Comparison of ENCODE assay signal across 10 cellular contexts in genomic region chr11:76835928-76836612, GRCh38. TPM values are rescaled to one million over a fixed set of nuclear protein-coding genes. Genes with fewer than 3 reads are reported as not detected.
DNase-seq lines count a peak whose midpoint lies in the region; ATAC-seq and TF ChIP-seq lines count a peak whose summit lies in the region.
"Had no signal": no experiment of that assay in that cellular context is flagged by ENCODE, and none has a peak within 500 bp of the region (broad histone marks: within the 10 kb centered on the region; RNA-seq: fewer than 3 reads in every experiment).

No MANE protein-coding gene starts in this region.

- no peak overlapping the region for H3K27ac ChIP-seq in CD8-positive, alpha-beta memory T cell (ENCODE audit: low read depth, low read length)

- CTCF ChIA-PET in MCF 10A (lab: Yijun Ruan, JAX) = interaction anchor here (0.6 to 3.8 kb wide), 9 partner anchors 12 to 193 kb away, joined by 3 to 20 read pairs (median 3); no protein-coding TSS in a partner anchor
- CTCF ChIA-PET in CD8-positive, alpha-beta memory T cell (lab: Charles Lee) = no interaction called here
- CTCF ChIA-PET in activated CD4-positive, alpha-beta T cell treated with anti-CD3 and anti-CD28 coated beads, Interleukin-2, amount 10 ng/mL, durations not matched to agents 7 days and 5 days (lab: Charles Lee) = no interaction called here

- no peaks in the 10 kb centered on the region for H3K36me3 Mint-ChIP-seq in MCF 10A (ENCODE audit: insufficient read depth, unreplicated experiment)
- H3K36me3 Mint-ChIP-seq in CD8-positive, alpha-beta memory T cell = no peaks in the 10 kb centered on the region
- no peaks in the 10 kb centered on the region for H3K36me3 Mint-ChIP-seq in activated CD4-positive, alpha-beta T cell treated with anti-CD3 and anti-CD28 coated beads, Interleukin-2, amount 10 ng/mL, durations not matched to agents 7 days and 5 days (ENCODE audit: low read depth)
- H3K36me3 Mint-ChIP-seq: stimulated activated naive B cell treated with anti-CD40 and anti-IgM and Interleukin-4, amounts not matched to agents 10 μg/mL and 1 μg/mL and 100 μg/mL, for 72 hours had no signal

- no peak overlapping the region for H3K4me3 Mint-ChIP-seq in MCF 10A (ENCODE audit: unreplicated experiment)
- no peak overlapping the region for H3K4me3 Mint-ChIP-seq in CD8-positive, alpha-beta memory T cell
- no peak overlapping the region for H3K4me3 Mint-ChIP-seq in activated CD4-positive, alpha-beta T cell treated with anti-CD3 and anti-CD28 coated beads, Interleukin-2, amount 10 ng/mL, durations not matched to agents 7 days and 5 days
- H3K4me3 Mint-ChIP-seq: activated CD4-positive, alpha-beta T cell treated with anti-CD3 and anti-CD28 coated beads, Interleukin-2, amount 10 ng/mL, durations not matched to agents 24 days and 14 days; stimulated activated naive B cell treated with anti-CD40 and anti-IgM and Interleukin-4, amounts not matched to agents 10 μg/mL and 1 μg/mL and 100 μg/mL, for 72 hours had no signal

- BruUV-seq in MCF 10A (replicated peaks; lab: Mats Ljungman, UMichigan) = no TSS peak

- no peaks in the 10 kb centered on the region for H3K36me3 ChIP-seq in CD8-positive, alpha-beta memory T cell (ENCODE audit: insufficient read depth, low read length)

- H3K4me1 ChIP-seq in CD8-positive, alpha-beta memory T cell (ENCODE audit: insufficient read depth, low read length) = no peaks in the 10 kb centered on the region

- no peaks in the 10 kb centered on the region for H3K9me3 Mint-ChIP-seq in MCF 10A (ENCODE audit: unreplicated experiment)
- no peaks in the 10 kb centered on the region for H3K9me3 Mint-ChIP-seq in CD8-positive, alpha-beta memory T cell
- H3K9me3 Mint-ChIP-seq in activated CD4-positive, alpha-beta T cell treated with anti-CD3 and anti-CD28 coated beads, Interleukin-2, amount 10 ng/mL, durations not matched to agents 7 days and 5 days = no peaks in the 10 kb centered on the region
- H3K9me3 Mint-ChIP-seq: activated CD4-positive, alpha-beta T cell treated with anti-CD3 and anti-CD28 coated beads, Interleukin-2, amount 10 ng/mL, durations not matched to agents 24 days and 14 days; stimulated activated naive B cell treated with anti-CD40 and anti-IgM and Interleukin-4, amounts not matched to agents 10 μg/mL and 1 μg/mL and 100 μg/mL, for 72 hours had no signal

- peaks cover 5% of the 10 kb centered on the region for H3K4me1 Mint-ChIP-seq in MCF 10A (ENCODE audit: insufficient read depth, unreplicated experiment)
- no peaks in the 10 kb centered on the region for H3K4me1 Mint-ChIP-seq in CD8-positive, alpha-beta memory T cell
- no peaks in the 10 kb centered on the region for H3K4me1 Mint-ChIP-seq in activated CD4-positive, alpha-beta T cell treated with anti-CD3 and anti-CD28 coated beads, Interleukin-2, amount 10 ng/mL, durations not matched to agents 7 days and 5 days
- H3K4me1 Mint-ChIP-seq: activated CD4-positive, alpha-beta T cell treated with anti-CD3 and anti-CD28 coated beads, Interleukin-2, amount 10 ng/mL, durations not matched to agents 24 days and 14 days; stimulated activated naive B cell treated with anti-CD40 and anti-IgM and Interleukin-4, amounts not matched to agents 10 μg/mL and 1 μg/mL and 100 μg/mL, for 72 hours had no signal

- no peak for TF ChIP-seq CTCF in MCF 10A (IDR thresholded peaks at IDR 0.05; ENCODE audit: unreplicated experiment)

- POLR2A ChIA-PET in MCF 10A (lab: Yijun Ruan, JAX) = interaction anchor here (1.3 to 2.2 kb wide), 4 partner anchors 11 to 82 kb away, joined by 3 to 27 read pairs (median 6); partner anchors contain the start of gene ACER3
- POLR2A ChIA-PET in CD8-positive, alpha-beta memory T cell (lab: Charles Lee) = no interaction called here
- POLR2A ChIA-PET in activated CD4-positive, alpha-beta T cell treated with anti-CD3 and anti-CD28 coated beads, Interleukin-2, amount 10 ng/mL, durations not matched to agents 7 days and 5 days (lab: Charles Lee) = no interaction called here

- no peak overlapping the region for H3K27ac Mint-ChIP-seq in MCF 10A (ENCODE audit: low read depth, unreplicated experiment)
- H3K27ac Mint-ChIP-seq in CD8-positive, alpha-beta memory T cell = no peak overlapping the region
- H3K27ac Mint-ChIP-seq in activated CD4-positive, alpha-beta T cell treated with anti-CD3 and anti-CD28 coated beads, Interleukin-2, amount 10 ng/mL, durations not matched to agents 7 days and 5 days = no peak overlapping the region
- H3K27ac Mint-ChIP-seq: activated CD4-positive, alpha-beta T cell treated with anti-CD3 and anti-CD28 coated beads, Interleukin-2, amount 10 ng/mL, durations not matched to agents 24 days and 14 days; stimulated activated naive B cell treated with anti-CD40 and anti-IgM and Interleukin-4, amounts not matched to agents 10 μg/mL and 1 μg/mL and 100 μg/mL, for 72 hours had no signal

- H3K9me3 ChIP-seq in CD8-positive, alpha-beta memory T cell (ENCODE audit: low read length) = no peaks in the 10 kb centered on the region

- ATAC-seq in HG03457 (IDR thresholded peaks at IDR 0.05; ENCODE audit: unreplicated experiment) (no peak), GM19351 (IDR thresholded peaks at IDR 0.05; ENCODE audit: unreplicated experiment) (no peak)
- ATAC-seq: stimulated activated naive B cell treated with anti-CD40 and anti-IgM and Interleukin-4, amounts not matched to agents 10 μg/mL and 1 μg/mL and 100 μg/mL, for 72 hours had no signal

- intact Hi-C loops in MCF 10A (cut with micrococcal nuclease) = no loop called here

- H3K27me3 ChIP-seq in CD8-positive, alpha-beta memory T cell (ENCODE audit: insufficient read depth, low read length, poor library complexity, severe bottlenecking) = no peaks in the 10 kb centered on the region

- H3K4me3 ChIP-seq in CD8-positive, alpha-beta memory T cell (ENCODE audit: low read length) = no peak overlapping the region

- H3K27me3 Mint-ChIP-seq in MCF 10A (ENCODE audit: insufficient read depth, unreplicated experiment) = peaks cover 2% of the 10 kb centered on the region
- peaks cover 10 to 21% of the 10 kb centered on the region in 2 donors for H3K27me3 Mint-ChIP-seq in CD8-positive, alpha-beta memory T cell
- H3K27me3 Mint-ChIP-seq in activated CD4-positive, alpha-beta T cell treated with anti-CD3 and anti-CD28 coated beads, Interleukin-2, amount 10 ng/mL, durations not matched to agents 7 days and 5 days = peaks cover 22% of the 10 kb centered on the region

- DNase-seq in COR-L47 (lab: John Stamatoyannopoulos, UW) = peak; percentile 70
- peak; percentile 87 for DNase-seq in NCI-H1694 (lab: John Stamatoyannopoulos, UW)
- DNase-seq in MCF 10A (ENCODE audit: unreplicated experiment) = peak; percentile 94
- DNase-seq in middle frontal gyrus (ENCODE audit: extremely low spot score, low spot score) = peak; percentile 55
- DNase-seq in CD8-positive, alpha-beta memory T cell = no peak
- DNase-seq in activated CD4-positive, alpha-beta T cell treated with anti-CD3 and anti-CD28 coated beads, Interleukin-2, amount 10 ng/mL, durations not matched to agents 7 days and 5 days = no peak
- DNase-seq: activated CD4-positive, alpha-beta T cell treated with anti-CD3 and anti-CD28 coated beads, Interleukin-2, amount 10 ng/mL, durations not matched to agents 24 days and 14 days; stimulated activated naive B cell treated with anti-CD40 and anti-IgM and Interleukin-4, amounts not matched to agents 10 μg/mL and 1 μg/mL and 100 μg/mL, for 72 hours had no signal

RNA-seq across cellular contexts. Expression of gene ACER3, which starts 24.6 kb away (rescaled TPM):
- 12.7 and 13.8 TPM in 2 replicates for total RNA-seq in MCF 10A (2022)
- 10 to 100 TPM; 16.1 to 19.1 TPM for total RNA-seq in CD8-positive, alpha-beta memory T cell
- polyA plus RNA-seq in CD8-positive, alpha-beta memory T cell = 5.3 TPM
- 10 to 100 TPM; 10.7 to 12.5 TPM for total RNA-seq in activated CD4-positive, alpha-beta T cell treated with anti-CD3 and anti-CD28 coated beads, Interleukin-2, amount 10 ng/mL, durations not matched to agents 7 days and 5 days

RNA-seq across cellular contexts. Expression of gene TSKU, which starts 52.9 kb away (rescaled TPM):
- 18.4 and 20.1 TPM in 2 replicates for total RNA-seq in MCF 10A (2022)
- total RNA-seq in CD8-positive, alpha-beta memory T cell = under 1 TPM; 0.11 to 0.13 TPM
- not detected for polyA plus RNA-seq in CD8-positive, alpha-beta memory T cell
- total RNA-seq in activated CD4-positive, alpha-beta T cell treated with anti-CD3 and anti-CD28 coated beads, Interleukin-2, amount 10 ng/mL, durations not matched to agents 7 days and 5 days = 1 to 10 TPM in 1 of 2 experiments, under 1 TPM in 1; 0.99 to 1.3 TPM

Comparison
In these comparisons a context has a peak if more than half of its experiments do, and no peak if none do; other contexts are left out.
1. DNase-seq: peak in COR-L47 (single experiment), NCI-H1694 (single experiment), MCF 10A (single experiment) and middle frontal gyrus (single experiment); none in CD8-positive, alpha-beta memory T cell (0 of 5) and activated CD4-positive, alpha-beta T cell treated with anti-CD3 and anti-CD28 coated beads, Interleukin-2, amount 10 ng/mL, durations not matched to agents 7 days and 5 days (single experiment).